ENCODE assay signal across 17 cellular contexts in the genomic region with DNA sequence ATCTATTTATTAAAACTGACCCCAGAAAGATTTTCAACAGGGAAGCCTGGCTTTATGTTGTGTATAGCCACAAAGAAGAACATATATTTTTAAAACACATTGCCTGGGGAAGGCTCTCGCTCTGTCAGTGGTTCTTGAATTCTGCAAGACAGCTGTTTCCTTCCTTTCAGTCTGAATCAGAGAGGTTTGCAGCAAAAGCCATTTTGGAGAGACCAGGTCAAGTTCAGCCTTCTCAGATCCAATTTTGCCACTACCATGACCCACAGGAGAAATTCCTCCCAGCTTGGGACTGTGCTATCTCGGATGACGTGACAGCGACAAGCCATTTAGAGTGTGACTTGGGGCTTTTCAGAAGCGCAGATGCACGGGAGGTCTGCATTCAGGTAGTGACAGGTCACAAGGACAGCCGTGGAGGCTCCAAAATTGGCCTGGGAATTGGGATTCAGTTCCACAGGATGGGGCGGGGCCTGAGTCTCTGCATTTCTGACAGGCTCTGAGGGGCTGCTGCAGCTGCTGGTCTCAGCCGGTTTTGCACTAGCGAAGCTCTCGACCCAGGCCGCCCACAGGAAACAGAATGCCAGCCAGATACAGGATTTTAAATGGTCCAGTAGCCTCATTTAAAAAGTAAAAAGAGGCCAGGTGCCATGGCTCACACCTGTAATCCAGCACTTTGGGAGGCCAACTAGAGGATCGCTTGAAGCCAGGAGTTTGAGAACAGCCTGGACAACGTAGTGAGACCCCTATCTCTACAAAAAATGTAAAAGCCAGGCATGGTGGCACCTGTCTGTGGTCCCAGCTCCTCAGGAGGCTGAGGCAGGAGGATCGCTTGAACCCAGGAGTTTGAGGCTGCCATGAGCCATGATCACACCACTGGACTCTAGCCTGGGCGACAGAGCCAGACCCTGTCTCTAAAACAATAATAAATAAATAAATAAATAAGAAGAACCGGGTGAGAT.
DNase-seq lines count a peak whose midpoint lies in the region; ATAC-seq and TF ChIP-seq lines count a peak whose summit lies in the region.
"Had no signal": no experiment of that assay in that cellular context is flagged by ENCODE, and none has a peak within 500 bp of the region (broad histone marks: within the 10 kb centered on the region; RNA-seq: fewer than 3 reads in every experiment).

No MANE protein-coding gene starts in this region.

- H3K4me1 Mint-ChIP-seq in T-helper 1 cell treated with Interleukin-12 subunit alpha and Interleukin-12 subunit beta and Interleukin-4 antibody, amounts not matched to agents 30 μg/mL and 1 μg/mL, for 36 hours (ENCODE audit: low read depth) = peaks cover 46% of the 10 kb centered on the region
- peaks cover 85% of the 10 kb centered on the region for H3K4me1 Mint-ChIP-seq in brain
- peaks cover 63% of the 10 kb centered on the region for H3K4me1 Mint-ChIP-seq in activated CD4-positive, alpha-beta T cell treated with anti-CD3 and anti-CD28 coated beads for 36 hours

- CTCF ChIA-PET in activated CD4-positive, alpha-beta T cell treated with anti-CD3 and anti-CD28 coated beads for 36 hours (lab: Charles Lee) = interaction anchor here (0.6 to 2.8 kb wide), 7 partner anchors 12 to 1389 kb away, joined by 3 to 14 read pairs (median 3); no protein-coding TSS in a partner anchor

- H3K27ac ChIP-seq in sigmoid colon = peak overlapping the region in 3 of 4 donors; percentile 14 to 48 (median 36)
- H3K27ac ChIP-seq: A549, thoracic aorta had no signal

- TF ChIP-seq CTCF in brain (conservative IDR thresholded peaks at IDR 0.05) (no peak), sigmoid colon (IDR thresholded peaks at IDR 0.05) (no peak)

- 60 to 83% methylated on average over 17 of the region's 17 CpGs for WGBS in sigmoid colon, 2 donors

- intact Hi-C loops in sigmoid colon (cut with DNase I) = loop anchor here (10.0 kb wide), 1 partner anchor 306 kb away; a partner anchor contains a TSS
- intact Hi-C loops in activated CD4-positive, alpha-beta T cell treated with anti-CD3 and anti-CD28 coated beads for 36 hours (cut with DNase I, micrococcal nuclease) = loop anchor here in 1 of 2 experiments (5.0 kb wide), 1 partner anchor 192 kb away; no protein-coding TSS in a partner anchor

- H3K36me3 ChIP-seq in sigmoid colon = no peaks in the 10 kb centered on the region
- H3K36me3 ChIP-seq: thoracic aorta had no signal

- TF ChIP-seq EP300 in sigmoid colon (IDR thresholded peaks at IDR 0.05) = no peak

- no peak for TF ChIP-seq POLR2A in sigmoid colon (IDR thresholded peaks at IDR 0.05)

- no peaks in the 10 kb centered on the region for H3K36me3 Mint-ChIP-seq in T-helper 1 cell treated with Interleukin-12 subunit alpha and Interleukin-12 subunit beta and Interleukin-4 antibody, amounts not matched to agents 30 μg/mL and 1 μg/mL, for 36 hours (ENCODE audit: low read depth)
- H3K36me3 Mint-ChIP-seq in brain = no peaks in the 10 kb centered on the region
- no peaks in the 10 kb centered on the region for H3K36me3 Mint-ChIP-seq in activated CD4-positive, alpha-beta T cell treated with anti-CD3 and anti-CD28 coated beads for 36 hours (ENCODE audit: low read depth)

- H3K27me3 Mint-ChIP-seq in T-helper 1 cell treated with Interleukin-12 subunit alpha and Interleukin-12 subunit beta and Interleukin-4 antibody, amounts not matched to agents 30 μg/mL and 1 μg/mL, for 36 hours (ENCODE audit: low read depth) = no peaks in the 10 kb centered on the region
- H3K27me3 Mint-ChIP-seq in brain = peaks cover 7% of the 10 kb centered on the region
- H3K27me3 Mint-ChIP-seq in activated CD4-positive, alpha-beta T cell treated with anti-CD3 and anti-CD28 coated beads for 36 hours = no peaks in the 10 kb centered on the region

- H3K27ac Mint-ChIP-seq in T-helper 1 cell treated with Interleukin-12 subunit alpha and Interleukin-12 subunit beta and Interleukin-4 antibody, amounts not matched to agents 30 μg/mL and 1 μg/mL, for 36 hours = peak overlapping the region; percentile 57
- H3K27ac Mint-ChIP-seq in brain = peak overlapping the region; percentile 81 to 94 (median 84)
- H3K27ac Mint-ChIP-seq in activated CD4-positive, alpha-beta T cell treated with anti-CD3 and anti-CD28 coated beads for 36 hours = no peak overlapping the region
- H3K27ac Mint-ChIP-seq: activated naive CD4-positive, alpha-beta T cell treated with anti-CD3 and anti-CD28 coated beads for 36 hours had no signal

- peaks cover 0 to 63% (median 42%) of the 10 kb centered on the region in 4 donors for H3K4me1 ChIP-seq in sigmoid colon

- H3K4me3 ChIP-seq in sigmoid colon = no peak overlapping the region
- H3K4me3 ChIP-seq: A549, thoracic aorta had no signal

- peak overlapping the region; percentile 40 for H3K4me3 Mint-ChIP-seq in T-helper 1 cell treated with Interleukin-12 subunit alpha and Interleukin-12 subunit beta and Interleukin-4 antibody, amounts not matched to agents 30 μg/mL and 1 μg/mL, for 36 hours
- H3K4me3 Mint-ChIP-seq in brain = peak overlapping the region in 1 of 5 experiments; percentile 26
- H3K4me3 Mint-ChIP-seq in activated CD4-positive, alpha-beta T cell treated with anti-CD3 and anti-CD28 coated beads for 36 hours = no peak overlapping the region

- ATAC-seq in GM21825 (IDR thresholded peaks at IDR 0.05; ENCODE audit: unreplicated experiment) = no peak
- no peak for ATAC-seq in activated CD4-positive, alpha-beta T cell treated with anti-CD3 and anti-CD28 coated beads for 36 hours
- ATAC-seq: A549 had no signal

- H3K9me3 Mint-ChIP-seq in T-helper 1 cell treated with Interleukin-12 subunit alpha and Interleukin-12 subunit beta and Interleukin-4 antibody, amounts not matched to agents 30 μg/mL and 1 μg/mL, for 36 hours = no peaks in the 10 kb centered on the region
- no peaks in the 10 kb centered on the region for H3K9me3 Mint-ChIP-seq in brain
- H3K9me3 Mint-ChIP-seq in activated CD4-positive, alpha-beta T cell treated with anti-CD3 and anti-CD28 coated beads for 36 hours (ENCODE audit: low read depth) = no peaks in the 10 kb centered on the region
- H3K9me3 Mint-ChIP-seq: activated naive CD4-positive, alpha-beta T cell treated with anti-CD3 and anti-CD28 coated beads for 36 hours had no signal

- H3K27me3 ChIP-seq in sigmoid colon = no peaks in the 10 kb centered on the region

- DNase-seq in T-helper 1 cell (no peak), MV-4-11 (lab: John Stamatoyannopoulos, UW) (peak; percentile 56), sigmoid colon (no peak), GOT3 (lab: John Stamatoyannopoulos, UW) (no peak)
- no peak for DNase-seq in activated CD4-positive, alpha-beta T cell treated with anti-CD3 and anti-CD28 coated beads for 36 hours
- DNase-seq: activated CD4-positive, alpha-beta T cell treated with anti-CD3 and anti-CD28 coated beads for 1 hour; cortex of kidney; DMS153; kidney; NCI-H446; stimulated activated CD4-positive, alpha-beta T cell treated with anti-CD3 and anti-CD28 coated beads, Interleukin-4, amount 100 ng/mL, for 4 hours had no signal

- H3K9me3 ChIP-seq in sigmoid colon = no peaks in the 10 kb centered on the region
- H3K9me3 ChIP-seq: A549, thoracic aorta had no signal

- POLR2A ChIA-PET in activated CD4-positive, alpha-beta T cell treated with anti-CD3 and anti-CD28 coated beads for 36 hours (lab: Charles Lee) = interaction anchor here (0.6 kb wide), 1 partner anchor 16 kb away, joined by 4 read pairs; no protein-coding TSS in a partner anchor
